In genomic region chr17:82063424-82064415, GRCh38 we compare ENCODE assay signal across 1 cellular context.
TF ChIP-seq lines count a peak whose summit lies in the region.

No MANE protein-coding gene starts in this region.

TF ChIP-seq in endothelial cell of umbilical vein, 7 proteins besides CTCF, POLR2A, EP300 and RAD21:
- no peak for TF ChIP-seq EZH2 (IDR thresholded peaks at IDR 0.05; ENCODE audit: borderline replicate concordance, low read depth, low read length, severe bottlenecking)
- no peak for TF ChIP-seq JUN (IDR thresholded peaks at IDR 0.05; ENCODE audit: borderline replicate concordance, insufficient read depth, insufficient read length, low read depth)
- no peak for TF ChIP-seq MYC (IDR thresholded peaks at IDR 0.05; ENCODE audit: low read depth, low read length)
